1 cellular context compared by ENCODE assay signal in the genomic region with DNA sequence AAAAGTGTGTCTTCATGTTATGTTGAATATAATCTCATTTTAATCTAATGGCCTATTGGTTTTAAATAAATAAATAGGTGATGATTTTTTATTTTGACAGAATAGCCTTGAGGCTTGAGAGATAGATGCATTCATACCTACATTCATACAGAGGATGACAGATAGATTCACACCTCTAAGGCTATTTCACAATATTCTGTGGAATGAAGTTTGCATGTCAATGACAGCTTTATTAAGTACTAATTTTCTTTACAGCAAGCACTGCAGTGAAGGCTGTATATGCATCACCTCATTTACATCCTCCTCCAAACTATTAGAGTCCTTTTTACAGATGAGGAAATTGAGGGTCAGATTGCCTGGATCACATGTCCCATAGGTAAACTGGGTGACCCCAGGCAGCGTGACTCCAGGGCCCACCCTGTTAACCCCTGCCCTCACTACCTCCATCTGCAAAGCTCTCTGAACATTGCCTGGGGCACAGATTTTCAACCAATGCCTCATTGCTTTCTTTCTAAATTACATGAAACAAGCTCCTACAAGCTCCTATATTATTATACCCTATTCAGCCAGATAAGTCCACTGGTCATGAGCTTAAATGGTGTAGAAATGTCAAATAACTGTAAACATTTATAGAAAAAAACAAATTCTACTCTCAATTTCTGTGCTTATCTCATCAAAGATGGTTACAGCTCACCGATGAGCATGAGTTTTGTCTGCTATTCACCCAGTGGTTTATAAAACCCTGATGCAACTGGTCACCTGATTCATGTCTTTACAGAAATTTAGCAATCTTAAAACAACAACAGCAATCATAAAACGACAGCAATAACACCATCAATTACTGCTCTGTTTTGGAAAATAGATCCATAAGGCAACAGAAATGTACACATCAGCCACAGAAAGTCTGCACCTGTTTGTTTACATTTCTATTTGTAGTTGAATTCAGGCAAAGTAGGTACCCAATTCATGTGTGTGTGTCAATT.
TF ChIP-seq lines count a peak whose summit lies in the region.

No MANE protein-coding gene starts in this region.

TF ChIP-seq in SK-N-SH, 30 proteins besides CTCF, POLR2A, EP300 and RAD21 (continued from another document):
- TF ChIP-seq, protein P1, sequence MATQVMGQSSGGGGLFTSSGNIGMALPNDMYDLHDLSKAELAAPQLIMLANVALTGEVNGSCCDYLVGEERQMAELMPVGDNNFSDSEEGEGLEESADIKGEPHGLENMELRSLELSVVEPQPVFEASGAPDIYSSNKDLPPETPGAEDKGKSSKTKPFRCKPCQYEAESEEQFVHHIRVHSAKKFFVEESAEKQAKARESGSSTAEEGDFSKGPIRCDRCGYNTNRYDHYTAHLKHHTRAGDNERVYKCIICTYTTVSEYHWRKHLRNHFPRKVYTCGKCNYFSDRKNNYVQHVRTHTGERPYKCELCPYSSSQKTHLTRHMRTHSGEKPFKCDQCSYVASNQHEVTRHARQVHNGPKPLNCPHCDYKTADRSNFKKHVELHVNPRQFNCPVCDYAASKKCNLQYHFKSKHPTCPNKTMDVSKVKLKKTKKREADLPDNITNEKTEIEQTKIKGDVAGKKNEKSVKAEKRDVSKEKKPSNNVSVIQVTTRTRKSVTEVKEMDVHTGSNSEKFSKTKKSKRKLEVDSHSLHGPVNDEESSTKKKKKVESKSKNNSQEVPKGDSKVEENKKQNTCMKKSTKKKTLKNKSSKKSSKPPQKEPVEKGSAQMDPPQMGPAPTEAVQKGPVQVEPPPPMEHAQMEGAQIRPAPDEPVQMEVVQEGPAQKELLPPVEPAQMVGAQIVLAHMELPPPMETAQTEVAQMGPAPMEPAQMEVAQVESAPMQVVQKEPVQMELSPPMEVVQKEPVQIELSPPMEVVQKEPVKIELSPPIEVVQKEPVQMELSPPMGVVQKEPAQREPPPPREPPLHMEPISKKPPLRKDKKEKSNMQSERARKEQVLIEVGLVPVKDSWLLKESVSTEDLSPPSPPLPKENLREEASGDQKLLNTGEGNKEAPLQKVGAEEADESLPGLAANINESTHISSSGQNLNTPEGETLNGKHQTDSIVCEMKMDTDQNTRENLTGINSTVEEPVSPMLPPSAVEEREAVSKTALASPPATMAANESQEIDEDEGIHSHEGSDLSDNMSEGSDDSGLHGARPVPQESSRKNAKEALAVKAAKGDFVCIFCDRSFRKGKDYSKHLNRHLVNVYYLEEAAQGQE (IDR thresholded peaks at IDR 0.05; ENCODE audit: low read depth, low read length): no peak
- TF ChIP-seq RFX5 (IDR thresholded peaks at IDR 0.05; ENCODE audit: low read length): no peak
- no peak for TF ChIP-seq FOXJ3 (CRISPR knock-in tag; IDR thresholded peaks at IDR 0.05)
- TF ChIP-seq ELF1 (IDR thresholded peaks at IDR 0.05): no peak
- no peak for TF ChIP-seq MEF2A (IDR thresholded peaks at IDR 0.05; ENCODE audit: borderline replicate concordance, low read depth)
- TF ChIP-seq GABPA (IDR thresholded peaks at IDR 0.05; ENCODE audit: low read depth): no peak
- TF ChIP-seq GATA2 (CRISPR knock-in tag; IDR thresholded peaks at IDR 0.05): no peak
- no peak for TF ChIP-seq RXRA (IDR thresholded peaks at IDR 0.05; ENCODE audit: borderline replicate concordance, low read depth)
- no peak for TF ChIP-seq RCOR1 (IDR thresholded peaks at IDR 0.05; ENCODE audit: low read length)
- TF ChIP-seq NFIC (IDR thresholded peaks at IDR 0.05; ENCODE audit: borderline replicate concordance): no peak
- TF ChIP-seq, protein P2, sequence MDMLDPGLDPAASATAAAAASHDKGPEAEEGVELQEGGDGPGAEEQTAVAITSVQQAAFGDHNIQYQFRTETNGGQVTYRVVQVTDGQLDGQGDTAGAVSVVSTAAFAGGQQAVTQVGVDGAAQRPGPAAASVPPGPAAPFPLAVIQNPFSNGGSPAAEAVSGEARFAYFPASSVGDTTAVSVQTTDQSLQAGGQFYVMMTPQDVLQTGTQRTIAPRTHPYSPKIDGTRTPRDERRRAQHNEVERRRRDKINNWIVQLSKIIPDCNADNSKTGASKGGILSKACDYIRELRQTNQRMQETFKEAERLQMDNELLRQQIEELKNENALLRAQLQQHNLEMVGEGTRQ (IDR thresholded peaks at IDR 0.05; ENCODE audit: borderline replicate concordance, low read depth, low read length): no peak
